Comparison of ENCODE assay signal across 31 cellular contexts in genomic region chr1:17655169-17655568, GRCh38.
"Had no signal": no experiment of that assay in that cellular context is flagged by ENCODE, and none has a peak within 500 bp of the region (broad histone marks: within the 10 kb centered on the region; RNA-seq: fewer than 3 reads in every experiment).

No MANE protein-coding gene starts in this region.

- H3K4me3 ChIP-seq: adrenal gland, esophagus squamous epithelium, gastroesophageal sphincter, heart right ventricle had no signal

- H3K27me3 Mint-ChIP-seq: activated CD4-positive, alpha-beta T cell treated with anti-CD3 and anti-CD28 coated beads, Interleukin-2, amount 10 ng/mL, durations not matched to agents 24 days and 14 days; activated CD8-positive, alpha-beta memory T cell treated with anti-CD3 and anti-CD28 coated beads, Interleukin-2, amount 10 ng/mL, durations not matched to agents 7 days and 5 days; activated naive CD4-positive, alpha-beta T cell treated with anti-CD3 and anti-CD28 coated beads, Interleukin-2, amount 50 U/mL, for 24 hours; activated naive CD8-positive, alpha-beta T cell treated with anti-CD3 and anti-CD28 coated beads for 36 hours; activated naive CD8-positive, alpha-beta T cell treated with anti-CD3 and anti-CD28 coated beads, Interleukin-2, amount 50 U/mL, for 24 hours had no signal

- H3K4me1 Mint-ChIP-seq: activated CD4-positive, alpha-beta T cell treated with anti-CD3 and anti-CD28 coated beads for 36 hours; activated CD4-positive, alpha-beta T cell treated with anti-CD3 and anti-CD28 coated beads, Interleukin-2, amount 10 ng/mL, durations not matched to agents 24 days and 14 days; activated CD8-positive, alpha-beta memory T cell treated with anti-CD3 and anti-CD28 coated beads, Interleukin-2, amount 10 ng/mL, durations not matched to agents 7 days and 5 days; activated naive CD4-positive, alpha-beta T cell treated with anti-CD3 and anti-CD28 coated beads, Interleukin-2, amount 50 U/mL, for 24 hours; activated naive CD8-positive, alpha-beta T cell treated with anti-CD3 and anti-CD28 coated beads for 36 hours; activated naive CD8-positive, alpha-beta T cell treated with anti-CD3 and anti-CD28 coated beads, Interleukin-2, amount 50 U/mL, for 24 hours; activated T-helper 17 cell treated with anti-CD3 and anti-CD28 coated beads, Interleukin-2, amount 50 U/mL, for 72 hours had no signal

- H3K4me3 Mint-ChIP-seq: activated CD4-positive, alpha-beta memory T cell treated with anti-CD3 and anti-CD28 coated beads for 36 hours; activated CD4-positive, alpha-beta T cell treated with anti-CD3 and anti-CD28 coated beads for 36 hours; activated CD4-positive, alpha-beta T cell treated with anti-CD3 and anti-CD28 coated beads, Interleukin-2, amount 10 ng/mL, durations not matched to agents 24 days and 14 days; activated CD8-positive, alpha-beta memory T cell treated with anti-CD3 and anti-CD28 coated beads, Interleukin-2, amount 10 ng/mL, durations not matched to agents 7 days and 5 days; activated CD8-positive, alpha-beta T cell treated with anti-CD3 and anti-CD28 coated beads, Interleukin-2, amount 10 ng/mL, durations not matched to agents 7 days and 5 days; activated naive CD4-positive, alpha-beta T cell treated with anti-CD3 and anti-CD28 coated beads for 36 hours; activated naive CD4-positive, alpha-beta T cell treated with anti-CD3 and anti-CD28 coated beads, Interleukin-2, amount 50 U/mL, for 24 hours; activated naive CD8-positive, alpha-beta T cell treated with anti-CD3 and anti-CD28 coated beads for 36 hours; activated naive CD8-positive, alpha-beta T cell treated with anti-CD3 and anti-CD28 coated beads, Interleukin-2, amount 50 U/mL, for 24 hours; activated T-helper 17 cell treated with anti-CD3 and anti-CD28 coated beads, Interleukin-2, amount 50 U/mL, for 72 hours; central memory CD8-positive, alpha-beta T cell; T-helper 17 cell; T-helper 2 cell treated with Interferon-gamma antibody and Interleukin-4, amounts not matched to agents 5 μg/mL and 100 μg/mL, for 36 hours had no signal

- DNase-seq: activated CD4-positive, alpha-beta memory T cell treated with anti-CD3 and anti-CD28 coated beads for 36 hours; activated CD4-positive, alpha-beta T cell treated with anti-CD3 and anti-CD28 coated beads for 36 hours; activated CD4-positive, alpha-beta T cell treated with anti-CD3 and anti-CD28 coated beads, Interleukin-2, amount 10 ng/mL, durations not matched to agents 24 days and 14 days; activated CD4-positive, CD25-positive, alpha-beta regulatory T cell; activated CD4-positive, CD25-positive, alpha-beta regulatory T cell treated with anti-CD3 and anti-CD28 coated beads, Interleukin-2, amount 50 U/mL, for 72 hours; activated CD8-positive, alpha-beta memory T cell treated with anti-CD3 and anti-CD28 coated beads, Interleukin-2, amount 10 ng/mL, durations not matched to agents 7 days and 5 days; activated CD8-positive, alpha-beta memory T cell treated with anti-CD3 and anti-CD28 coated beads, Interleukin-2, amount 50 U/mL, for 4 hours; activated CD8-positive, alpha-beta T cell treated with anti-CD3 and anti-CD28 coated beads, Interleukin-2, amount 10 ng/mL, durations not matched to agents 7 days and 5 days; activated effector memory CD4-positive, alpha-beta T cell treated with anti-CD3 and anti-CD28 coated beads, Interleukin-2, amount 50 U/mL, for 16 hours; activated naive CD4-positive, alpha-beta T cell treated with anti-CD3 and anti-CD28 coated beads for 36 hours; activated naive CD8-positive, alpha-beta T cell treated with anti-CD3 and anti-CD28 coated beads for 36 hours; activated naive CD8-positive, alpha-beta T cell treated with anti-CD3 and anti-CD28 coated beads, Interleukin-2, amount 50 U/mL, for 24 hours; activated T-cell treated with anti-CD3 and anti-CD28 coated beads, Interleukin-2, amount 50 U/mL, for 1 hour; adrenal gland; amygdala; aorta; brain microvascular endothelial cell; cortex of kidney; effector CD8-positive, alpha-beta T cell; esophagus squamous epithelium; foreskin melanocyte; heart right ventricle; T-helper 1 cell; T-helper 17 cell; T1000 had no signal

- H3K27ac ChIP-seq: adrenal gland, brain microvascular endothelial cell, epithelial cell of prostate, esophagus squamous epithelium had no signal

- H3K4me1 ChIP-seq: esophagus squamous epithelium had no signal

- H3K36me3 ChIP-seq: brain microvascular endothelial cell had no signal

- ATAC-seq: activated CD4-positive, alpha-beta T cell treated with anti-CD3 and anti-CD28 coated beads for 36 hours; activated CD8-positive, alpha-beta memory T cell treated with anti-CD3 and anti-CD28 coated beads, Interleukin-2, amount 10 ng/mL, durations not matched to agents 7 days and 5 days; activated CD8-positive, alpha-beta T cell treated with anti-CD3 and anti-CD28 coated beads, Interleukin-2, amount 10 ng/mL, durations not matched to agents 7 days and 5 days; activated naive CD8-positive, alpha-beta T cell treated with anti-CD3 and anti-CD28 coated beads, Interleukin-2, amount 50 U/mL, for 24 hours; activated T-helper 17 cell treated with anti-CD3 and anti-CD28 coated beads, Interleukin-2, amount 50 U/mL, for 72 hours; gastroesophageal sphincter; T-helper 17 cell had no signal

- H3K9me3 ChIP-seq: adrenal gland, esophagus squamous epithelium, gastroesophageal sphincter, heart right ventricle had no signal

- H3K27me3 ChIP-seq: adrenal gland, brain microvascular endothelial cell, esophagus squamous epithelium, gastroesophageal sphincter, heart right ventricle had no signal

- H3K27ac Mint-ChIP-seq: activated CD4-positive, alpha-beta memory T cell treated with anti-CD3 and anti-CD28 coated beads for 36 hours; activated CD4-positive, alpha-beta T cell treated with anti-CD3 and anti-CD28 coated beads for 36 hours; activated CD4-positive, alpha-beta T cell treated with anti-CD3 and anti-CD28 coated beads, Interleukin-2, amount 10 ng/mL, durations not matched to agents 24 days and 14 days; activated CD8-positive, alpha-beta memory T cell treated with anti-CD3 and anti-CD28 coated beads, Interleukin-2, amount 10 ng/mL, durations not matched to agents 7 days and 5 days; activated CD8-positive, alpha-beta T cell treated with anti-CD3 and anti-CD28 coated beads, Interleukin-2, amount 10 ng/mL, durations not matched to agents 7 days and 5 days; activated naive CD4-positive, alpha-beta T cell treated with anti-CD3 and anti-CD28 coated beads for 36 hours; activated naive CD4-positive, alpha-beta T cell treated with anti-CD3 and anti-CD28 coated beads, Interleukin-2, amount 50 U/mL, for 24 hours; activated naive CD8-positive, alpha-beta T cell treated with anti-CD3 and anti-CD28 coated beads for 36 hours; activated naive CD8-positive, alpha-beta T cell treated with anti-CD3 and anti-CD28 coated beads, Interleukin-2, amount 50 U/mL, for 24 hours; activated T-helper 17 cell treated with anti-CD3 and anti-CD28 coated beads, Interleukin-2, amount 50 U/mL, for 72 hours; T-helper 17 cell; T-helper 2 cell treated with Interferon-gamma antibody and Interleukin-4, amounts not matched to agents 5 μg/mL and 100 μg/mL, for 36 hours had no signal

- H3K9me3 Mint-ChIP-seq: activated CD4-positive, alpha-beta memory T cell treated with anti-CD3 and anti-CD28 coated beads for 36 hours; activated CD4-positive, alpha-beta T cell treated with anti-CD3 and anti-CD28 coated beads, Interleukin-2, amount 10 ng/mL, durations not matched to agents 24 days and 14 days; activated naive CD4-positive, alpha-beta T cell treated with anti-CD3 and anti-CD28 coated beads for 36 hours; activated naive CD4-positive, alpha-beta T cell treated with anti-CD3 and anti-CD28 coated beads, Interleukin-2, amount 50 U/mL, for 24 hours; activated naive CD8-positive, alpha-beta T cell treated with anti-CD3 and anti-CD28 coated beads for 36 hours; activated naive CD8-positive, alpha-beta T cell treated with anti-CD3 and anti-CD28 coated beads, Interleukin-2, amount 50 U/mL, for 24 hours; activated T-helper 17 cell treated with anti-CD3 and anti-CD28 coated beads, Interleukin-2, amount 50 U/mL, for 72 hours; central memory CD8-positive, alpha-beta T cell; T-helper 2 cell treated with Interferon-gamma antibody and Interleukin-4, amounts not matched to agents 5 μg/mL and 100 μg/mL, for 36 hours had no signal

- H3K36me3 Mint-ChIP-seq: activated CD4-positive, alpha-beta memory T cell treated with anti-CD3 and anti-CD28 coated beads for 36 hours; activated CD8-positive, alpha-beta memory T cell treated with anti-CD3 and anti-CD28 coated beads, Interleukin-2, amount 10 ng/mL, durations not matched to agents 7 days and 5 days; activated naive CD4-positive, alpha-beta T cell treated with anti-CD3 and anti-CD28 coated beads, Interleukin-2, amount 50 U/mL, for 24 hours; activated naive CD8-positive, alpha-beta T cell treated with anti-CD3 and anti-CD28 coated beads for 36 hours had no signal
